Comparison of ENCODE assay signal across 1 cellular context in the genomic region with DNA sequence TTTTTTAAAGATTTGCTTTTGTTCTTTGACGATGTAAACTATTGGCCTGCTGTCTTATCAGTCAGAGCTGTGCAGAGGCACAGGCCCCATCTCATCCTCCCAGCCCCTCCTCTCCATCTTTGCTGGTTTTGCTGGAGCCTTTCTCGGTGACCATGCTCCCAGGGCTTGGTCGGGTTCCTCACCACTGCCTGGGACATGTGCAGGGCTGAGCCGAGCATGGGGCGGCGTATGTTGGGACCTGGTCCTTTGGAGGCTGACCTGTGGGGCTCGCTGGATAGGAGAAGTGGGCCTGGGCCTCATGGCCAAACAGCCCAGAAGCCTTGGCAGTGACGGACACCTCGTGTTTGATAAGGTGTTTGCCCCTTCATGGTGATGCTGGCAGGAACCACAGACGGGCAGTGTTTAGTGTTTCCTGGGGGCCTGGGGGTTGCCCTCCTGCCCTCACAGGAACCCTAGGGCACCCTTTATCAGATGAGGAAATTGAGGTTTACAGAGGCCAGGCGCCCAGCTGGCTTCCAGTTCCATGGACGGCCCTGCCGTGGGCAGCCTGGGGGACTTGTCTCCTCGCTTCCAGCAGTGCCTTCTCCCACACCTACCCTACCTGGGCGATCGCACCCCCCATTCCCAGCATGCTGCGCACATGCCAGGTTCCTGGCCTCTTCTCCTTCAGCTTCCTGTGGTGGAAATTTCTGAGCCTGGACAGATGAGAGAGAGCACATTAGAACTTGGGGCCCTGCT.
A peak's percentile ranks its signal among the peaks of the same experiment; 100 is the strongest.
TF ChIP-seq lines count a peak whose summit lies in the region.

No MANE protein-coding gene starts in this region.

TF ChIP-seq in K562, 482 proteins besides CTCF, POLR2A, EP300 and RAD21:
- TF ChIP-seq POLR2G (IDR thresholded peaks at IDR 0.05; ENCODE audit: low read depth, low read length), result peak; percentile 33; the same call in 1 of the 2 replicates
- TF ChIP-seq, protein P1, sequence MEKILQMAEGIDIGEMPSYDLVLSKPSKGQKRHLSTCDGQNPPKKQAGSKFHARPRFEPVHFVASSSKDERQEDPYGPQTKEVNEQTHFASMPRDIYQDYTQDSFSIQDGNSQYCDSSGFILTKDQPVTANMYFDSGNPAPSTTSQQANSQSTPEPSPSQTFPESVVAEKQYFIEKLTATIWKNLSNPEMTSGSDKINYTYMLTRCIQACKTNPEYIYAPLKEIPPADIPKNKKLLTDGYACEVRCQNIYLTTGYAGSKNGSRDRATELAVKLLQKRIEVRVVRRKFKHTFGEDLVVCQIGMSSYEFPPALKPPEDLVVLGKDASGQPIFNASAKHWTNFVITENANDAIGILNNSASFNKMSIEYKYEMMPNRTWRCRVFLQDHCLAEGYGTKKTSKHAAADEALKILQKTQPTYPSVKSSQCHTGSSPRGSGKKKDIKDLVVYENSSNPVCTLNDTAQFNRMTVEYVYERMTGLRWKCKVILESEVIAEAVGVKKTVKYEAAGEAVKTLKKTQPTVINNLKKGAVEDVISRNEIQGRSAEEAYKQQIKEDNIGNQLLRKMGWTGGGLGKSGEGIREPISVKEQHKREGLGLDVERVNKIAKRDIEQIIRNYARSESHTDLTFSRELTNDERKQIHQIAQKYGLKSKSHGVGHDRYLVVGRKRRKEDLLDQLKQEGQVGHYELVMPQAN (IDR thresholded peaks at IDR 0.05; ENCODE audit: borderline replicate concordance), result no peak
